Comparison of ENCODE assay signal across 1 cellular context in the genomic region with DNA sequence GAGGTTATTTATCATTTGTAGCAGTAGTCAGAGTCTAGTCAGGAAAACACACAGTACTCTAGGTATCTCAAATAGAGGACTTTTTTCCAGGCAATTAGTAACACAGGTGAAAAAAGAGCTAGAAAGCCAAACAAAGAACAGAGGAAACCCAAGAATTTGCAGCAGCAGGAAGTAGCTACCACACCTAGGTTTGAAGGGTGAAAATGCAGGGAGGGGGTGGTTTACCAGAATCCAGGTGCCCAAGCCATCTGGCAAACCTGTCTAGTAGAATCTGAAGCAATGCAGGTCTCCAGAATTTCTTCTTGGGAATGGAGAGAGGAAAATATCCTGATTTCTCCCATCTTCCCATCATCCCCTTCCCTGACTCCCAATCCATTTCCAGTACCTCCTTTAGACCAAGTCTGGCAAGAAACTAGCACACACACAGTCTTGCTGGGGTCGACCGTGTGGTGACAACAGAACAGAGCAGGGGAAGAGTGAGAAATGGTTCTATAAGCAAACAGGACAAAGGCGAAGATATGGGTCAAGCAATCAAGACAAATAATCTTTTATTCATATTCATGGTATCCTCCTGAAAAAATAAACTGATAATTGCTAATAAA.
TF ChIP-seq lines count a peak whose summit lies in the region.

No MANE protein-coding gene starts in this region.

TF ChIP-seq in WTC11, 78 proteins besides CTCF, POLR2A, EP300 and RAD21 (continued from another document):
- TF ChIP-seq USF2 (CRISPR knock-in tag; IDR thresholded peaks at IDR 0.05) (no peak), MLX (CRISPR knock-in tag; IDR thresholded peaks at IDR 0.05) (no peak), NFATC4 (CRISPR knock-in tag; IDR thresholded peaks at IDR 0.05) (no peak)
